In genomic region chr15:87944051-87944450, GRCh38 we compare ENCODE assay signal across 12 cellular contexts.
DNase-seq lines count a peak whose midpoint lies in the region; ATAC-seq and TF ChIP-seq lines count a peak whose summit lies in the region.
"Had no signal": no experiment of that assay in that cellular context is flagged by ENCODE, and none has a peak within 500 bp of the region (broad histone marks: within the 10 kb centered on the region; RNA-seq: fewer than 3 reads in every experiment).

No MANE protein-coding gene starts in this region.

- no peak overlapping the region for H2AFZ ChIP-seq in SK-N-SH (ENCODE audit: low read depth)

- no peak for TF ChIP-seq CTCF in SK-N-SH (IDR thresholded peaks at IDR 0.05)
- no peak for TF ChIP-seq CTCF in fibroblast of mammary gland (conservative IDR thresholded peaks at IDR 0.05; ENCODE audit: control insufficient read depth, insufficient read depth, low read depth, low read length)
- TF ChIP-seq CTCF in tibial artery (IDR thresholded peaks at IDR 0.05): no peak

- H3K9me3 ChIP-seq in SK-N-SH (no peaks in the 10 kb centered on the region), tibial artery (no peaks in the 10 kb centered on the region)

- no peak for ATAC-seq in SK-N-SH treated with all-trans-retinoic acid at 6 μM for 48 hours

- no peaks in the 10 kb centered on the region for H3F3A ChIP-seq in SK-N-SH (replicated peaks; ENCODE audit: insufficient read depth)

- H3K4me1 ChIP-seq in SK-N-SH (ENCODE audit: control insufficient read depth in 1 of 2, insufficient read depth in 2 of 2, low read depth in 1 of 2, low read length in 1 of 2) (no peaks in the 10 kb centered on the region; a peak in 1 of 4 replicates), tibial artery (peaks cover 0 to 71% (median 43%) of the 10 kb centered on the region in 4 donors)

- no peaks in the 10 kb centered on the region for H4K20me1 ChIP-seq in SK-N-SH (ENCODE audit: insufficient read depth)

- no peak overlapping the region for H3K4me2 ChIP-seq in SK-N-SH

- H3K4me3 ChIP-seq in SK-N-SH (ENCODE audit: low read depth in 2 of 2, low read length in 1 of 2): no peak overlapping the region
- H3K4me3 ChIP-seq in fibroblast of mammary gland (ENCODE audit: control insufficient read depth, low read depth, low read length): no peak overlapping the region
- no peak overlapping the region for H3K4me3 ChIP-seq in tibial artery

- POLR2A ChIA-PET in SK-N-SH (lab: Yijun Ruan, JAX): no interaction called here

- CTCF ChIA-PET in SK-N-SH (lab: Yijun Ruan, JAX): interaction anchor here (1.3 kb wide), 1 partner anchor 9 kb away, joined by 3 read pairs; no protein-coding TSS in a partner anchor

- H3K9me2 ChIP-seq in SK-N-SH: no peaks in the 10 kb centered on the region

- intact Hi-C loops in tibial artery (cut with DNase I; ENCODE audit: low total_unique reads): loop anchor here (5.0 kb wide), 1 partner anchor 42 kb away; no protein-coding TSS in a partner anchor

- no peak overlapping the region for H3K9ac ChIP-seq in SK-N-SH

- TF ChIP-seq RAD21 in SK-N-SH (IDR thresholded peaks at IDR 0.05; ENCODE audit: low read length): no peak

- H3K36me3 ChIP-seq in SK-N-SH (replicated peaks in 1 of 2; ENCODE audit: control insufficient read depth in 1 of 2, insufficient read depth in 2 of 2, low read length in 1 of 2) (no peaks in the 10 kb centered on the region), tibial artery (no peaks in the 10 kb centered on the region)

- peak; percentile 40 for DNase-seq in SK-N-SH
- peak; percentile 46 for DNase-seq in NCI-H446 treated with DMSO at 0.1 percent for 48 hours (lab: John Stamatoyannopoulos, UW)
- DNase-seq in fibroblast of mammary gland (ENCODE audit: low read depth): peak; percentile 2
- DNase-seq in tibial artery: no peak
- no peak for DNase-seq in activated effector memory CD4-positive, alpha-beta T cell treated with Interleukin-2 at 50 U/mL for 16 hours
- DNase-seq in GM19240 (ENCODE audit: insufficient read length, low spot score): no peak
- DNase-seq in nucleus accumbens (lab: John Stamatoyannopoulos, UW): no peak
- DNase-seq: NCI-H1417 treated with DMSO at 0.1 percent for 48 hours; NCI-H187; NK-92 treated with Interleukin-12 subunit alpha and Interleukin-12 subunit beta, amount 100 ng/mL, for 24 hours; SIG-M5 had no signal

- no peaks in the 10 kb centered on the region for H3K79me2 ChIP-seq in SK-N-SH (ENCODE audit: insufficient read depth)

- TF ChIP-seq EP300 in SK-N-SH (IDR thresholded peaks at IDR 0.05; ENCODE audit: borderline replicate concordance in 1 of 2, low read depth in 1 of 2, low read length in 1 of 2): no peak

- H3K27me3 ChIP-seq in SK-N-SH (ENCODE audit: insufficient read depth): no peaks in the 10 kb centered on the region
- no peaks in the 10 kb centered on the region for H3K27me3 ChIP-seq in tibial artery

- H3K27ac ChIP-seq in SK-N-SH (ENCODE audit: low read depth in 2 of 2, low read length in 1 of 2) (no peak overlapping the region), tibial artery (peak overlapping the region; percentile 57 to 73)

- WGBS in SK-N-SH (ENCODE audit: low lambda C conversion rate): 38% methylated on average over 3 of the region's 3 CpGs

TF ChIP-seq in SK-N-SH, 30 proteins besides CTCF, POLR2A, EP300 and RAD21:
- no peak for TF ChIP-seq SMC3 (IDR thresholded peaks at IDR 0.05; ENCODE audit: low read depth, low read length)

TF ChIP-seq in SK-N-SH treated with all-trans-retinoic acid at 6 μM for 48 hours, 23 proteins besides CTCF, POLR2A, EP300 and RAD21:
- TF ChIP-seq ZNF70 (CRISPR knock-in tag; IDR thresholded peaks at IDR 0.05) (no peak), BACH2 (CRISPR knock-in tag; IDR thresholded peaks at IDR 0.05; ENCODE audit: borderline replicate concordance) (no peak)

Comparison
In these comparisons a context has a peak if more than half of its experiments do, and no peak if none do; other contexts are left out.
1. DNase-seq: peak in SK-N-SH (single experiment), NCI-H446 treated with DMSO at 0.1 percent for 48 hours (single experiment) and fibroblast of mammary gland (single experiment); none in tibial artery (0 of 2), activated effector memory CD4-positive, alpha-beta T cell treated with Interleukin-2 at 50 U/mL for 16 hours (single experiment), GM19240 (single experiment) and nucleus accumbens (0 of 56).
2. H3K27ac ChIP-seq: peak in tibial artery (2 of 2); none in SK-N-SH (0 of 2).